In the genomic region with DNA sequence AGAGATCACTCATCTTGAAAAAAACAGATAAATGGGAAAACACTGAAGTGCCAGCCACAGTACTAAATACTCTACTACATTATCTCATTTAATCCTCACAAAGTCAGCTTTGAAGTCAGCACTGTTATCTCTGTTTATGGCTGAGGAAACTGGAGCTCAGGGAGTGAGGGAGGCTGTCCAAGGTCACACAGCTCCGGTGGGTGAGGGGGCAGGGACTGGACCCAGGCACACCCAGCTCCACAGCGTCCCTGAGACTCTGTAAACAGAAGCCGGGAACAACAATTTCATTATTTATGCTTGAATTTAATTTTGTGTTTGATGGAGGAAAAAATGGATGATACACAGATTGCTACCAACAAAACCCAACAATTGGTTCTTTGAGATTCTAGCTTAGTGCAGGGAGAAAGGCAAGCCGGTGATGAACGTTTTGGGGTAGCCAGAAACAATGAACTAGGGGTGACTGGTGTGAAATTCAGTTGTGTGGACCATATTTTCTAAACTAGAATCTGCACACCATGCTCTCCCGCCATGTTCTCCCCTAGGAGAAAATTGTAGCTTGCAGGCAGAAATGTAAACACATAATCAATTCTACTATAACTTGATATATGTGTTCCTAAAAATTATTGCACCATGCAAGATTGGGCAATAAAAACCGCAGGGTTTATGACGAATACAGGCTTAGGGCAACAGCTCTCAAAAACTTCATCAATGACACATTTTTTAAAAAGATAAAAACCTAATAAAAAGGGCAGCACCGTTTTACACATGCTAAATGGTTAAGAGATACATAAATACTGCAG, we compare ENCODE assay signal across 1 cellular context.
TF ChIP-seq lines count a peak whose summit lies in the region.

A gene with protein sequence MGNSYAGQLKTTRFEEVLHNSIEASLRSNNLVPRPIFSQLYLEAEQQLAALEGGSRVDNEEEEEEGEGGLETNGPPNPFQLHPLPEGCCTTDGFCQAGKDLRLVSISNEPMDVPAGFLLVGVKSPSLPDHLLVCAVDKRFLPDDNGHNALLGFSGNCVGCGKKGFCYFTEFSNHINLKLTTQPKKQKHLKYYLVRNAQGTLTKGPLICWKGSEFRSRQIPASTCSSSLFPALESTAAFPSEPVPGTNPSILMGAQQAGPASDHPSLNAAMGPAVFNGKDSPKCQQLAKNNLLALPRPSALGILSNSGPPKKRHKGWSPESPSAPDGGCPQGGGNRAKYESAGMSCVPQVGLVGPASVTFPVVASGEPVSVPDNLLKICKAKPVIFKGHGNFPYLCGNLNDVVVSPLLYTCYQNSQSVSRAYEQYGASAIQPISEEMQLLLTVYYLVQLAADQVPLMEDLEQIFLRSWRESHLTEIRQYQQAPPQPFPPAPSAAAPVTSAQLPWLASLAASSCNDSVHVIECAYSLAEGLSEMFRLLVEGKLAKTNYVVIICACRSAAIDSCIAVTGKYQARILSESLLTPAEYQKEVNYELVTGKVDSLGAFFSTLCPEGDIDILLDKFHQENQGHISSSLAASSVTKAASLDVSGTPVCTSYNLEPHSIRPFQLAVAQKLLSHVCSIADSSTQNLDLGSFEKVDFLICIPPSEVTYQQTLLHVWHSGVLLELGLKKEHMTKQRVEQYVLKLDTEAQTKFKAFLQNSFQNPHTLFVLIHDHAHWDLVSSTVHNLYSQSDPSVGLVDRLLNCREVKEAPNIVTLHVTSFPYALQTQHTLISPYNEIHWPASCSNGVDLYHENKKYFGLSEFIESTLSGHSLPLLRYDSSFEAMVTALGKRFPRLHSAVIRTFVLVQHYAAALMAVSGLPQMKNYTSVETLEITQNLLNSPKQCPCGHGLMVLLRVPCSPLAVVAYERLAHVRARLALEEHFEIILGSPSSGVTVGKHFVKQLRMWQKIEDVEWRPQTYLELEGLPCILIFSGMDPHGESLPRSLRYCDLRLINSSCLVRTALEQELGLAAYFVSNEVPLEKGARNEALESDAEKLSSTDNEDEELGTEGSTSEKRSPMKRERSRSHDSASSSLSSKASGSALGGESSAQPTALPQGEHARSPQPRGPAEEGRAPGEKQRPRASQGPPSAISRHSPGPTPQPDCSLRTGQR (N-terminal part only) (plus strand): TSS at position 768 of the 800 bp plus-strand sequence. CDS start 22,570 bp downstream, outside the sequence.

TF ChIP-seq in HepG2, 621 proteins besides CTCF, POLR2A, EP300 and RAD21 (continued from another document and continues in another):
- TF ChIP-seq, protein P1, sequence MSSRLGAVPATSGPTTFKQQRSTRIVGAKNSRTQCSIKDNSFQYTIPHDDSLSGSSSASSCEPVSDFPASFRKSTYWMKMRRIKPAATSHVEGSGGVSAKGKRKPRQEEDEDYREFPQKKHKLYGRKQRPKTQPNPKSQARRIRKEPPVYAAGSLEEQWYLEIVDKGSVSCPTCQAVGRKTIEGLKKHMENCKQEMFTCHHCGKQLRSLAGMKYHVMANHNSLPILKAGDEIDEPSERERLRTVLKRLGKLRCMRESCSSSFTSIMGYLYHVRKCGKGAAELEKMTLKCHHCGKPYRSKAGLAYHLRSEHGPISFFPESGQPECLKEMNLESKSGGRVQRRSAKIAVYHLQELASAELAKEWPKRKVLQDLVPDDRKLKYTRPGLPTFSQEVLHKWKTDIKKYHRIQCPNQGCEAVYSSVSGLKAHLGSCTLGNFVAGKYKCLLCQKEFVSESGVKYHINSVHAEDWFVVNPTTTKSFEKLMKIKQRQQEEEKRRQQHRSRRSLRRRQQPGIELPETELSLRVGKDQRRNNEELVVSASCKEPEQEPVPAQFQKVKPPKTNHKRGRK (CRISPR knock-in tag; IDR thresholded peaks at IDR 0.05): no peak
- TF ChIP-seq, protein P2, sequence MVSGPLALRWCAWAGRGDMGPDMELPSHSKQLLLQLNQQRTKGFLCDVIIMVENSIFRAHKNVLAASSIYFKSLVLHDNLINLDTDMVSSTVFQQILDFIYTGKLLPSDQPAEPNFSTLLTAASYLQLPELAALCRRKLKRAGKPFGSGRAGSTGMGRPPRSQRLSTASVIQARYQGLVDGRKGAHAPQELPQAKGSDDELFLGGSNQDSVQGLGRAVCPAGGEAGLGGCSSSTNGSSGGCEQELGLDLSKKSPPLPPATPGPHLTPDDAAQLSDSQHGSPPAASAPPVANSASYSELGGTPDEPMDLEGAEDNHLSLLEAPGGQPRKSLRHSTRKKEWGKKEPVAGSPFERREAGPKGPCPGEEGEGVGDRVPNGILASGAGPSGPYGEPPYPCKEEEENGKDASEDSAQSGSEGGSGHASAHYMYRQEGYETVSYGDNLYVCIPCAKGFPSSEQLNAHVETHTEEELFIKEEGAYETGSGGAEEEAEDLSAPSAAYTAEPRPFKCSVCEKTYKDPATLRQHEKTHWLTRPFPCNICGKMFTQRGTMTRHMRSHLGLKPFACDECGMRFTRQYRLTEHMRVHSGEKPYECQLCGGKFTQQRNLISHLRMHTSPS (CRISPR knock-in tag; IDR thresholded peaks at IDR 0.05; ENCODE audit: low read depth): peak; percentile 50; the same call in 1 of the 2 replicates
- TF ChIP-seq REL (CRISPR knock-in tag; conservative IDR thresholded peaks at IDR 0.05) (no peak), MYNN (CRISPR knock-in tag; IDR thresholded peaks at IDR 0.05; ENCODE audit: low read depth) (no peak), ZMYM2 (CRISPR knock-in tag; IDR thresholded peaks at IDR 0.05) (peak; percentile 49; the same call in 1 of the 2 replicates), SOX13 (IDR thresholded peaks at IDR 0.05) (peak; percentile 38; the same call in 1 of the 2 replicates), SOX13 (CRISPR knock-in tag; conservative IDR thresholded peaks at IDR 0.05 in 1 of 2, IDR thresholded peaks at IDR 0.05 in 1 of 2) (peak in 1 of 2 experiments; percentile 93; a peak in 2 of 4 replicates), HMG20A (CRISPR knock-in tag; IDR thresholded peaks at IDR 0.05; ENCODE audit: borderline replicate concordance) (peak; percentile 69; the same call in 1 of the 2 replicates), ISX (CRISPR knock-in tag; conservative IDR thresholded peaks at IDR 0.05) (no peak), THAP11 (CRISPR knock-in tag; IDR thresholded peaks at IDR 0.05) (no peak; the same call in 1 of the 2 replicates), YEATS2 (CRISPR knock-in tag; IDR thresholded peaks at IDR 0.05; ENCODE audit: borderline replicate concordance) (no peak), JUN (CRISPR knock-in tag; IDR thresholded peaks at IDR 0.05) (peak; percentile 35; the same call in 1 of the 2 replicates), MTF1 (CRISPR knock-in tag; IDR thresholded peaks at IDR 0.05) (no peak; the same call in 1 of the 2 replicates), PLRG1 (conservative IDR thresholded peaks at IDR 0.05) (no peak), ZNF44 (CRISPR knock-in tag; IDR thresholded peaks at IDR 0.05) (no peak), ZNF484 (CRISPR knock-in tag; IDR thresholded peaks at IDR 0.05; ENCODE audit: borderline replicate concordance, low read depth) (no peak), HNRNPUL1 (IDR thresholded peaks at IDR 0.05; ENCODE audit: low read depth, low read length) (no peak), ZNF367 (CRISPR knock-in tag; IDR thresholded peaks at IDR 0.05; ENCODE audit: borderline replicate concordance) (no peak), ZNF441 (CRISPR knock-in tag; IDR thresholded peaks at IDR 0.05; ENCODE audit: borderline replicate concordance) (no peak), ZNF335 (CRISPR knock-in tag; IDR thresholded peaks at IDR 0.05) (peak; percentile 56; the same call in 1 of the 2 replicates), MED13 (CRISPR knock-in tag; IDR thresholded peaks at IDR 0.05) (peak; percentile 66), ISL2 (CRISPR knock-in tag; IDR thresholded peaks at IDR 0.05) (peak; percentile 96), FOXJ3 (CRISPR knock-in tag; IDR thresholded peaks at IDR 0.05; ENCODE audit: borderline replicate concordance) (peak; percentile 92; the same call in 1 of the 2 replicates), ATF1 (CRISPR knock-in tag; IDR thresholded peaks at IDR 0.05) (no peak), ZNF577 (CRISPR knock-in tag; IDR thresholded peaks at IDR 0.05; ENCODE audit: borderline replicate concordance, low read depth) (no peak), ZNF782 (CRISPR knock-in tag; IDR thresholded peaks at IDR 0.05; ENCODE audit: borderline replicate concordance) (no peak; the same call in 1 of the 2 replicates), SP5 (CRISPR knock-in tag; IDR thresholded peaks at IDR 0.05; ENCODE audit: borderline replicate concordance, low read depth) (peak; percentile 55; the same call in 1 of the 2 replicates), U2AF1 (optimal IDR thresholded peaks at IDR 0.05; ENCODE audit: low read depth, low read length) (no peak), ZNF605 (CRISPR knock-in tag; IDR thresholded peaks at IDR 0.05) (no peak), ZNF777 (CRISPR knock-in tag; IDR thresholded peaks at IDR 0.05) (no peak)
- TF ChIP-seq, protein P3, sequence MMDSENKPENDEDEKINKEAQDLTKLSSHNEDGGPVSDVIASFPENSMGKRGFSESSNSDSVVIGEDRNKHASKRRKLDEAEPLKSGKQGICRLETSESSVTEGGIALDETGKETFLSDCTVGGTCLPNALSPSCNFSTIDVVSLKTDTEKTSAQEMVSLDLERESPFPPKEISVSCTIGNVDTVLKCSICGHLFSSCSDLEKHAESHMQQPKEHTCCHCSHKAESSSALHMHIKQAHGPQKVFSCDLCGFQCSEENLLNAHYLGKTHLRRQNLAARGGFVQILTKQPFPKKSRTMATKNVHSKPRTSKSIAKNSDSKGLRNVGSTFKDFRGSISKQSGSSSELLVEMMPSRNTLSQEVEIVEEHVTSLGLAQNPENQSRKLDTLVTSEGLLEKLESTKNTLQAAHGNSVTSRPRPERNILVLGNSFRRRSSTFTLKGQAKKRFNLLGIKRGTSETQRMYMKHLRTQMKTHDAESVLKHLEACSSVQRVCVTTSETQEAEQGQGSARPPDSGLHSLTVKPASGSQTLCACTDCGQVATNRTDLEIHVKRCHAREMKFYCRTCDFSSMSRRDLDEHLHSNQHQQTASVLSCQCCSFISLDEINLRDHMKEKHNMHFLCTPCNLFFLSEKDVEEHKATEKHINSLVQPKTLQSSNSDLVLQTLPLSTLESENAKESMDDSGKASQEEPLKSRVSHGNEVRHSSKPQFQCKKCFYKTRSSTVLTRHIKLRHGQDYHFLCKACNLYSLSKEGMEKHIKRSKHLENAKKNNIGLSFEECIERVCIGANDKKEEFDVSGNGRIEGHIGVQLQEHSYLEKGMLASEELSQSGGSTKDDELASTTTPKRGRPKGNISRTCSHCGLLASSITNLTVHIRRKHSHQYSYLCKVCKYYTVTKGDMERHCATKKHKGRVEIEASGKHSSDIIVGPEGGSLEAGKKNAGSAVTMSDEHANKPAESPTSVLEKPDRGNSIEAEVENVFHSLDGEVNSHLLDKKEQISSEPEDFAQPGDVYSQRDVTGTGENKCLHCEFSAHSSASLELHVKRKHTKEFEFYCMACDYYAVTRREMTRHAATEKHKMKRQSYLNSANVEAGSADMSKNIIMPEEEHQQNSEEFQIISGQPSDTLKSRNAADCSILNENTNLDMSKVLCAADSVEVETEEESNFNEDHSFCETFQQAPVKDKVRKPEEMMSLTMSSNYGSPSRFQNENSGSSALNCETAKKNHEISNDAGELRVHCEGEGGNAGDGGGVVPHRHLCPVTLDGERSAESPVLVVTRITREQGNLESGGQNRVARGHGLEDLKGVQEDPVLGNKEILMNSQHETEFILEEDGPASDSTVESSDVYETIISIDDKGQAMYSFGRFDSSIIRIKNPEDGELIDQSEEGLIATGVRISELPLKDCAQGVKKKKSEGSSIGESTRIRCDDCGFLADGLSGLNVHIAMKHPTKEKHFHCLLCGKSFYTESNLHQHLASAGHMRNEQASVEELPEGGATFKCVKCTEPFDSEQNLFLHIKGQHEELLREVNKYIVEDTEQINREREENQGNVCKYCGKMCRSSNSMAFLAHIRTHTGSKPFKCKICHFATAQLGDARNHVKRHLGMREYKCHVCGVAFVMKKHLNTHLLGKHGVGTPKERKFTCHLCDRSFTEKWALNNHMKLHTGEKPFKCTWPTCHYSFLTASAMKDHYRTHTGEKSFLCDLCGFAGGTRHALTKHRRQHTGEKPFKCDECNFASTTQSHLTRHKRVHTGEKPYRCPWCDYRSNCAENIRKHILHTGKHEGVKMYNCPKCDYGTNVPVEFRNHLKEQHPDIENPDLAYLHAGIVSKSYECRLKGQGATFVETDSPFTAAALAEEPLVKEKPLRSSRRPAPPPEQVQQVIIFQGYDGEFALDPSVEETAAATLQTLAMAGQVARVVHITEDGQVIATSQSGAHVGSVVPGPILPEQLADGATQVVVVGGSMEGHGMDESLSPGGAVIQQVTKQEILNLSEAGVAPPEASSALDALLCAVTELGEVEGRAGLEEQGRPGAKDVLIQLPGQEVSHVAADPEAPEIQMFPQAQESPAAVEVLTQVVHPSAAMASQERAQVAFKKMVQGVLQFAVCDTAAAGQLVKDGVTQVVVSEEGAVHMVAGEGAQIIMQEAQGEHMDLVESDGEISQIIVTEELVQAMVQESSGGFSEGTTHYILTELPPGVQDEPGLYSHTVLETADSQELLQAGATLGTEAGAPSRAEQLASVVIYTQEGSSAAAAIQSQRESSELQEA (CRISPR knock-in tag; IDR thresholded peaks at IDR 0.05; ENCODE audit: not compliant biosample characterization): no peak
- TF ChIP-seq, protein P4, sequence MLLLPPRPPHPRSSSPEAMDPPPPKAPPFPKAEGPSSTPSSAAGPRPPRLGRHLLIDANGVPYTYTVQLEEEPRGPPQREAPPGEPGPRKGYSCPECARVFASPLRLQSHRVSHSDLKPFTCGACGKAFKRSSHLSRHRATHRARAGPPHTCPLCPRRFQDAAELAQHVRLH (CRISPR knock-in tag; IDR thresholded peaks at IDR 0.05; ENCODE audit: borderline replicate concordance, low read depth): peak; percentile 70; the same call in 1 of the 2 replicates
- TF ChIP-seq, protein P5, sequence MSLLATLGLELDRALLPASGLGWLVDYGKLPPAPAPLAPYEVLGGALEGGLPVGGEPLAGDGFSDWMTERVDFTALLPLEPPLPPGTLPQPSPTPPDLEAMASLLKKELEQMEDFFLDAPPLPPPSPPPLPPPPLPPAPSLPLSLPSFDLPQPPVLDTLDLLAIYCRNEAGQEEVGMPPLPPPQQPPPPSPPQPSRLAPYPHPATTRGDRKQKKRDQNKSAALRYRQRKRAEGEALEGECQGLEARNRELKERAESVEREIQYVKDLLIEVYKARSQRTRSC (CRISPR knock-in tag; IDR thresholded peaks at IDR 0.05; ENCODE audit: low read depth): no peak
- TF ChIP-seq, protein P6, sequence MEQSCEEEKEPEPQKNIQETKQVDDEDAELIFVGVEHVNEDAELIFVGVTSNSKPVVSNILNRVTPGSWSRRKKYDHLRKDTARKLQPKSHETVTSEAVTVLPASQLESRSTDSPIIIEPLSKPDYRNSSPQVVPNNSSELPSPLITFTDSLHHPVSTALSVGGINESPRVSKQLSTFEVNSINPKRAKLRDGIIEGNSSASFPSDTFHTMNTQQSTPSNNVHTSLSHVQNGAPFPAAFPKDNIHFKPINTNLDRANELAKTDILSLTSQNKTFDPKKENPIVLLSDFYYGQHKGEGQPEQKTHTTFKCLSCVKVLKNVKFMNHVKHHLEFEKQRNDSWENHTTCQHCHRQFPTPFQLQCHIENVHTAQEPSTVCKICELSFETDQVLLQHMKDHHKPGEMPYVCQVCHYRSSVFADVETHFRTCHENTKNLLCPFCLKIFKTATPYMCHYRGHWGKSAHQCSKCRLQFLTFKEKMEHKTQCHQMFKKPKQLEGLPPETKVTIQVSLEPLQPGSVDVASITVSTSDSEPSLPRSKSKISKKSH (CRISPR knock-in tag; IDR thresholded peaks at IDR 0.05; ENCODE audit: borderline replicate concordance): no peak
- TF ChIP-seq, protein P7, sequence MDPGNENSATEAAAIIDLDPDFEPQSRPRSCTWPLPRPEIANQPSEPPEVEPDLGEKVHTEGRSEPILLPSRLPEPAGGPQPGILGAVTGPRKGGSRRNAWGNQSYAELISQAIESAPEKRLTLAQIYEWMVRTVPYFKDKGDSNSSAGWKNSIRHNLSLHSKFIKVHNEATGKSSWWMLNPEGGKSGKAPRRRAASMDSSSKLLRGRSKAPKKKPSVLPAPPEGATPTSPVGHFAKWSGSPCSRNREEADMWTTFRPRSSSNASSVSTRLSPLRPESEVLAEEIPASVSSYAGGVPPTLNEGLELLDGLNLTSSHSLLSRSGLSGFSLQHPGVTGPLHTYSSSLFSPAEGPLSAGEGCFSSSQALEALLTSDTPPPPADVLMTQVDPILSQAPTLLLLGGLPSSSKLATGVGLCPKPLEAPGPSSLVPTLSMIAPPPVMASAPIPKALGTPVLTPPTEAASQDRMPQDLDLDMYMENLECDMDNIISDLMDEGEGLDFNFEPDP (CRISPR knock-in tag; conservative IDR thresholded peaks at IDR 0.05): 0 out of 2 replicates have a peak, but pooled peaks have one; percentile 81
